8 cellular contexts compared by ENCODE assay signal in genomic region chr17:78421534-78422266, GRCh38. TPM values are rescaled to one million over a fixed set of nuclear protein-coding genes. Genes with fewer than 3 reads are reported as not detected.
DNase-seq lines count a peak whose midpoint lies in the region; ATAC-seq, FAIRE-seq and TF ChIP-seq lines count a peak whose summit lies in the region.

No MANE protein-coding gene starts in this region.

- H3K9ac ChIP-seq in H1 (replicated peaks in 1 of 4; ENCODE audit: extremely low read depth in 1 of 4, low read depth in 3 of 4, low read length in 3 of 4), result no peak overlapping the region

- no peak for TF ChIP-seq POLR2A in H54 (IDR thresholded peaks at IDR 0.05; ENCODE audit: low read depth, low read length)
- no peak for TF ChIP-seq POLR2A in H1 (IDR thresholded peaks at IDR 0.05; ENCODE audit: control extremely low read depth in 1 of 2, low read depth in 2 of 2, low read length in 2 of 2)

- H3K36me3 ChIP-seq in H1 (ENCODE audit: control insufficient read depth in 2 of 4, insufficient read depth in 4 of 4, low read length in 3 of 4), result peaks cover 9 to 46% (median 28%) of the 10 kb centered on the region in 4 experiments; a peak in 7 of 8 replicates
- H3K36me3 ChIP-seq in mesodermal cell (ENCODE audit: control insufficient read depth, insufficient read depth, low read length), result peaks cover 93% of the 10 kb centered on the region

- H3K4me1 ChIP-seq in H1 (replicated peaks in 1 of 4; ENCODE audit: control insufficient read depth in 3 of 4, insufficient read depth in 4 of 4, low read length in 3 of 4), result peaks cover 0 to 7% (median 0%) of the 10 kb centered on the region in 4 experiments; a peak in 3 of 7 replicates
- H3K4me1 ChIP-seq in mesodermal cell (ENCODE audit: control insufficient read depth, insufficient read depth, low read length, poor library complexity, severe bottlenecking), result peaks cover 21% of the 10 kb centered on the region

- no peak overlapping the region for H4K91ac ChIP-seq in H1 (replicated peaks; ENCODE audit: insufficient read length, low read length)

- no peak overlapping the region for H2BK12ac ChIP-seq in H1 (ENCODE audit: low read depth, low read length)

- H3K4ac ChIP-seq in H1 (replicated peaks; ENCODE audit: insufficient read length, low read depth, low read length), result no peak overlapping the region

- H2BK20ac ChIP-seq in H1 (ENCODE audit: low read length), result no peak overlapping the region

- H3K23ac ChIP-seq in H1 (ENCODE audit: insufficient read length), result no peak overlapping the region

- no peak overlapping the region for H2AK5ac ChIP-seq in H1 (ENCODE audit: low read depth, low read length)

- no peak overlapping the region for H3K27ac ChIP-seq in H1 (ENCODE audit: low read depth, low read length)
- H3K27ac ChIP-seq in mesodermal cell (ENCODE audit: low read depth, low read length, severe bottlenecking), result peak overlapping the region; percentile 78

- H3K18ac ChIP-seq in H1 (ENCODE audit: extremely low read depth, low read length), result no peak overlapping the region

- H2BK15ac ChIP-seq in H1 (ENCODE audit: low read length), result no peak overlapping the region

- H4K5ac ChIP-seq in H1 (ENCODE audit: insufficient read length, low read depth, low read length), result no peak overlapping the region

- DNase-seq in AG20443 (ENCODE audit: low spot score) (peak; percentile 93), H54 (ENCODE audit: insufficient read length, low spot score) (peak; percentile 85), NOMO-1 (lab: John Stamatoyannopoulos, UW; ENCODE audit: unreplicated experiment in 2 of 2) (peak; percentile 38 to 45), H1 (ENCODE audit: low read depth in 1 of 2, low spot score in 2 of 2) (peak; percentile 65 to 95)
- peak in 2 of 3 experiments; percentile 38 to 55 for DNase-seq in activated CD8-positive, alpha-beta memory T cell treated with anti-CD3 and anti-CD28 coated beads for 48 hours (ENCODE audit: low read depth in 2 of 3, low spot score in 2 of 3)
- DNase-seq in stimulated activated CD8-positive, alpha-beta memory T cell treated with anti-CD3 and anti-CD28 coated beads, Interleukin-4, amount 100 ng/mL, for 1 hour (ENCODE audit: low read depth in 2 of 2, low spot score in 1 of 2), result peak; percentile 40 to 54

- no peak for TF ChIP-seq EP300 in H1 (IDR thresholded peaks at IDR 0.05; ENCODE audit: borderline replicate concordance in 1 of 2, low read depth in 2 of 2, low read length in 2 of 2)

- H3K4me2 ChIP-seq in H1 (ENCODE audit: insufficient read depth in 1 of 2, low read depth in 2 of 2, low read length in 2 of 2), result no peak overlapping the region

- CTCF ChIA-PET in H1 (lab: Charles Lee; ENCODE audit: partially characterized antibody), result interaction anchor here (0.5 to 13.7 kb wide), 50 partner anchors 8 to 1764 kb away, joined by 3 to 257 read pairs (median 4); partner anchors contain the start of genes DNAH17 and SOCS3

- H3K56ac ChIP-seq in H1 (replicated peaks; ENCODE audit: insufficient read length, low read depth, low read length), result no peak overlapping the region

- TF ChIP-seq RAD21 in H1 (IDR thresholded peaks at IDR 0.05 in 1 of 2, conservative IDR thresholded peaks at IDR 0.05 in 1 of 2; ENCODE audit: low read depth in 2 of 2, low read length in 2 of 2), result peak; percentile 95 to 96

- H2BK120ac ChIP-seq in H1 (replicated peaks; ENCODE audit: low read depth, low read length), result no peak overlapping the region

- POLR2A ChIA-PET in H1 (lab: Charles Lee; ENCODE audit: partially characterized antibody), result interaction anchor here (0.6 to 2.2 kb wide), 14 partner anchors 9 to 235 kb away, joined by 3 to 10 read pairs (median 4); partner anchors contain the start of genes AFMID and TK1

- FAIRE-seq in H54 (lab: Jason Lieb, UNC) (no peak), H1 (lab: Jason Lieb, UNC) (peak; percentile 66)

- peaks cover 5 to 8% of the 10 kb centered on the region in 2 experiments for H4K20me1 ChIP-seq in H1 (replicated peaks in 1 of 2; ENCODE audit: control insufficient read depth in 1 of 2, insufficient read depth in 2 of 2, low read length in 2 of 2)

- peaks cover 0 to 13% of the 10 kb centered on the region in 2 experiments; a peak in 1 of 4 replicates for H3K79me2 ChIP-seq in H1 (ENCODE audit: control insufficient read depth in 1 of 2, insufficient read depth in 2 of 2, low read length in 2 of 2)

- H3K14ac ChIP-seq in H1 (ENCODE audit: insufficient read length), result no peak overlapping the region

- no peaks in the 10 kb centered on the region for H3K9me3 ChIP-seq in H1 (ENCODE audit: insufficient read depth in 2 of 2, low read depth in 1 of 2, low read length in 1 of 2)
- H3K9me3 ChIP-seq in mesodermal cell (ENCODE audit: control insufficient read depth, low read length), result no peaks in the 10 kb centered on the region

- WGBS in H1 (ENCODE audit: extremely low coverage in 1 of 2, insufficient coverage in 1 of 2, insufficient read length in 1 of 2, insufficient replicate concordance in 2 of 2, low coverage in 1 of 2, low lambda C conversion rate in 2 of 2, missing lambda C conversion rate in 1 of 2), 2 experiments, result 85% methylated on average over 24 of the region's 24 CpGs; no CpG with 5 or more reads in 1 of the 2 experiments
- 80 to 86% methylated on average over 14 to 16 of the region's 24 CpGs for WGBS in mesodermal cell (ENCODE audit: insufficient coverage in 2 of 2), 2 experiments

- peak overlapping the region; percentile 63; the same call in 1 of the 2 replicates for H2BK5ac ChIP-seq in H1 (ENCODE audit: low read depth, low read length)

- peak; percentile 98 to 99 (median 99) for TF ChIP-seq CTCF in H1 (IDR thresholded peaks at IDR 0.05; ENCODE audit: control extremely low read depth in 1 of 3, insufficient read depth in 1 of 3, low read depth in 1 of 3, low read length in 3 of 3)

- H3K27me3 ChIP-seq in H1 (replicated peaks in 1 of 4; ENCODE audit: control insufficient read depth in 3 of 4, extremely low read depth in 1 of 4, insufficient read depth in 3 of 4, low read length in 3 of 4), result no peaks in the 10 kb centered on the region

- H3K4me3 ChIP-seq in H1 (ENCODE audit: extremely low read depth in 1 of 4, insufficient read depth in 2 of 4, low read depth in 3 of 4, low read length in 4 of 4) (no peak overlapping the region), mesodermal cell (ENCODE audit: extremely low read depth, insufficient read depth, low read length, poor library complexity, severe bottlenecking) (no peak overlapping the region)

- H4K8ac ChIP-seq in H1 (ENCODE audit: extremely low read depth, insufficient read depth, low read length), result peak overlapping the region; percentile 65; the same call in 1 of the 2 replicates

- H3K23me2 ChIP-seq in H1 (ENCODE audit: low read depth, low read length), result no peaks in the 10 kb centered on the region; the same call in 1 of the 2 replicates

- ATAC-seq in GM18870 (IDR thresholded peaks at IDR 0.05; ENCODE audit: unreplicated experiment), result no peak

- peaks cover 4% of the 10 kb centered on the region for H3K79me1 ChIP-seq in H1 (ENCODE audit: low read depth, low read length)

- no peak overlapping the region for H2AFZ ChIP-seq in H1 (ENCODE audit: low read length)

TF ChIP-seq in H1, 55 proteins besides CTCF, POLR2A, EP300 and RAD21 (continues in another document):
- TF ChIP-seq ASH2L (IDR thresholded peaks at IDR 0.05; ENCODE audit: low read length) (no peak), SP4 (IDR thresholded peaks at IDR 0.05; ENCODE audit: low read length) (no peak), SIX5 (IDR thresholded peaks at IDR 0.05; ENCODE audit: low read depth, low read length) (no peak), POLR2AphosphoS5 (IDR thresholded peaks at IDR 0.05; ENCODE audit: low read depth, low read length) (no peak), CTBP2 (IDR thresholded peaks at IDR 0.05; ENCODE audit: borderline replicate concordance, insufficient read depth, insufficient read length, low read length) (no peak), GABPA (IDR thresholded peaks at IDR 0.05; ENCODE audit: borderline replicate concordance, insufficient read depth, low read length) (peak; percentile 64; the same call in 1 of the 2 replicates), E2F6 (IDR thresholded peaks at IDR 0.05) (no peak), BCL11A (IDR thresholded peaks at IDR 0.05; ENCODE audit: low read depth in 2 of 2, low read length in 2 of 2) (no peak), FOSL1 (IDR thresholded peaks at IDR 0.05; ENCODE audit: insufficient read depth, low read depth, low read length) (no peak), SIN3A (conservative IDR thresholded peaks at IDR 0.05 in 1 of 2, IDR thresholded peaks at IDR 0.05 in 1 of 2; ENCODE audit: low read depth in 1 of 2, low read length in 2 of 2) (no peak), TAF1 (IDR thresholded peaks at IDR 0.05; ENCODE audit: low read depth, low read length) (no peak), CEBPB (IDR thresholded peaks at IDR 0.05; ENCODE audit: low read depth, low read length) (no peak), NRF1 (IDR thresholded peaks at IDR 0.05; ENCODE audit: low read depth, low read length) (no peak), TEAD4 (IDR thresholded peaks at IDR 0.05; ENCODE audit: low read depth, low read length) (0 out of 2 replicates have a peak, but pooled peaks have one; percentile 11), SUZ12 (IDR thresholded peaks at IDR 0.05; ENCODE audit: low read length) (no peak)
- TF ChIP-seq, protein P1, sequence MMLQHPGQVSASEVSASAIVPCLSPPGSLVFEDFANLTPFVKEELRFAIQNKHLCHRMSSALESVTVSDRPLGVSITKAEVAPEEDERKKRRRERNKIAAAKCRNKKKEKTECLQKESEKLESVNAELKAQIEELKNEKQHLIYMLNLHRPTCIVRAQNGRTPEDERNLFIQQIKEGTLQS (IDR thresholded peaks at IDR 0.05; ENCODE audit: insufficient read depth, low read depth, low read length), result 0 out of 2 replicates have a peak, but pooled peaks have one; percentile 30

RNA-seq across cellular contexts. Expression of gene PGS1, which starts 43.3 kb away (rescaled TPM):
- 56.7 and 60.0 TPM in 2 replicates for total RNA-seq in H1 (2021; fragmentation: NEBNext Ultra II Directional; extraction: Animal tissue kit (Norgen Biotek cat#: 25700))
- 46.7 and 69.3 TPM in 2 replicates for polyA plus RNA-seq in H1 (2011; rRNA removed)
- 69.5 TPM for polyA plus RNA-seq in H1 (2011; cell fraction: cytosol; rRNA removed)
- polyA plus RNA-seq in H1 (2011; cell fraction: nucleus; rRNA removed), result 180 TPM
- polyA plus RNA-seq in H1 (2012, experiment 1 of 2), result 38.8 to 53.2 TPM (median 48.6 TPM) in 4 replicates
- polyA plus RNA-seq in H1 (2012, experiment 2 of 2), result 42.4 TPM
- 34.5 TPM for polyA plus RNA-seq in H1 (2013, experiment 1 of 2)
- polyA plus RNA-seq in H1 (2013, experiment 2 of 2), result 33.4 TPM
- polyA minus RNA-seq in H1 (2011; rRNA and poly(A)+ RNA removed), result 49.7 and 65.7 TPM in 2 replicates
- 37.5 TPM for polyA minus RNA-seq in H1 (2011; cell fraction: cytosol; rRNA and poly(A)+ RNA removed)
- 62.2 TPM for polyA minus RNA-seq in H1 (2011; cell fraction: nucleus; rRNA and poly(A)+ RNA removed)
- 36.8 TPM for polyA plus RNA-seq in mesodermal cell (2013, experiment 1 of 2)
- polyA plus RNA-seq in mesodermal cell (2013, experiment 2 of 2), result 28.0 TPM

Comparison
In these comparisons a context has a peak if more than half of its experiments do, and no peak if none do; other contexts are left out.
1. DNase-seq: peak in every context shown above with its lines; median percentile 93 in AG20443; 85 in H54; 80 in H1; 47 in stimulated activated CD8-positive, alpha-beta memory T cell treated with anti-CD3 and anti-CD28 coated beads, Interleukin-4, amount 100 ng/mL, for 1 hour; 46 in activated CD8-positive, alpha-beta memory T cell treated with anti-CD3 and anti-CD28 coated beads for 48 hours; 42 in NOMO-1.